ENCODE assay signal across 18 cellular contexts in genomic region chr12:79710707-79711483, GRCh38.
"Had no signal": no experiment of that assay in that cellular context is flagged by ENCODE, and none has a peak within 500 bp of the region (broad histone marks: within the 10 kb centered on the region; RNA-seq: fewer than 3 reads in every experiment).

No MANE protein-coding gene starts in this region.

- DNase-seq: activated effector memory CD4-positive, alpha-beta T cell treated with Interleukin-2 at 50 U/mL for 16 hours; activated T-cell treated with anti-CD3 and anti-CD28 coated beads, Interleukin-2, amount 50 U/mL, for 1 hour; amygdala; cerebellar nuclear complex; dorsolateral prefrontal cortex; foreskin fibroblast; glutamatergic neuron; left ventricle myocardium superior; naive thymus-derived CD4-positive, alpha-beta T cell; nucleus accumbens; stimulated activated CD4-positive, alpha-beta T cell treated with anti-CD3 and anti-CD28 coated beads, Interleukin-15, amount 100 ng/mL, for 24 hours; stimulated activated CD4-positive, alpha-beta T cell treated with anti-CD3 and anti-CD28 coated beads, Interleukin-4, amount 100 ng/mL, for 24 hours had no signal

- H3K27ac ChIP-seq: dorsolateral prefrontal cortex, prostate gland had no signal

- H3K36me3 Mint-ChIP-seq: activated naive CD8-positive, alpha-beta T cell; brain; mesothelial cell of epicardium; naive thymus-derived CD4-positive, alpha-beta T cell; type B pancreatic cell had no signal

- H3K9me3 Mint-ChIP-seq: type B pancreatic cell had no signal

- H3K9me3 ChIP-seq: prostate gland had no signal

- H3K36me3 ChIP-seq: prostate gland had no signal

- H3K4me1 ChIP-seq: prostate gland had no signal

- ATAC-seq: esophagus mucosa; left ventricle myocardium superior; naive thymus-derived CD4-positive, alpha-beta T cell had no signal

- H3K4me3 ChIP-seq: dorsolateral prefrontal cortex, prostate gland had no signal

- H3K27ac Mint-ChIP-seq: activated naive CD8-positive, alpha-beta T cell; brain; mesothelial cell of epicardium; naive thymus-derived CD4-positive, alpha-beta T cell; type B pancreatic cell had no signal
